ENCODE assay signal across 8 cellular contexts in the genomic region with DNA sequence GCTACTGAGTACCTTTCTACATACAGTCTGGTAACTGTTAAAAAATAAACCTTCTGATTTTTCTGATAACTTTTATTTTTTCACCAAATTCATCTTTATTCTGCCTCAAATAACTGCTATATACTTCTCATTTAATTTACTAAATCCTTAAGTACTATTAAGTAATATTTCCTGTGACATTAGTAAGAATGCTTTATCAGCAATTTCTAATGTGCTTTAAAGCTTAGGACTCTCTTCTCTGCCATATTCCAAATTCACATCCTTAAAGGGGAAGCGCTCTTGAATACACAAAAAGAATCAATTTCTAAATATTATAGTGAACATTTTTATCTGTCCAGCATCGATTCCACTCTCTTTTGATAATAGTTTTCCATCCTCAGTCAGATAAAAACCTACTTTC.
"Had no signal": no experiment of that assay in that cellular context is flagged by ENCODE, and none has a peak within 500 bp of the region (broad histone marks: within the 10 kb centered on the region; RNA-seq: fewer than 3 reads in every experiment).

No MANE protein-coding gene starts in this region.

- H3K27ac ChIP-seq: GM23248, HL-60 had no signal

- H3K9ac ChIP-seq: GM23248 had no signal

- H3K4me3 ChIP-seq: GM23248, HAP-1 had no signal

- H3K9me3 ChIP-seq: HAP-1 had no signal

- H2AFZ ChIP-seq: GM23248 had no signal

- H3K36me3 ChIP-seq: HAP-1 had no signal

- ATAC-seq: HCT116 had no signal

- DNase-seq: GM23248, GOT3, H7, HFFc6, KG1 had no signal
